In genomic region chr16:22353188-22353919, GRCh38 we compare ENCODE assay signal across 1 cellular context.
TF ChIP-seq lines count a peak whose summit lies in the region.

No MANE protein-coding gene starts in this region.

TF ChIP-seq in WTC11, 78 proteins besides CTCF, POLR2A, EP300 and RAD21 (continued from another document):
- no peak for TF ChIP-seq HMGXB4 (CRISPR knock-in tag; IDR thresholded peaks at IDR 0.05)
